Comparison of ENCODE assay signal across 15 cellular contexts in genomic region chrX:17442898-17443297, GRCh38.
DNase-seq lines count a peak whose midpoint lies in the region; ATAC-seq, FAIRE-seq and TF ChIP-seq lines count a peak whose summit lies in the region.
"Had no signal": no experiment of that assay in that cellular context is flagged by ENCODE, and none has a peak within 500 bp of the region (broad histone marks: within the 10 kb centered on the region; RNA-seq: fewer than 3 reads in every experiment).

No MANE protein-coding gene starts in this region.

- H3K9me2 ChIP-seq in PC-3 (replicated peaks; ENCODE audit: low read length), result no peaks in the 10 kb centered on the region
- H3K9me2 ChIP-seq: SK-N-SH had no signal

- peak; percentile 59 for DNase-seq in HCEC 1CT
- DNase-seq in PC-3, result peak; percentile 21
- peak; percentile 49 for DNase-seq in fibroblast of gingiva (ENCODE audit: low read depth)
- peak; percentile 72 for DNase-seq in small intestine
- DNase-seq in activated CD4-positive, alpha-beta memory T cell treated with anti-CD3 and anti-CD28 coated beads, Interleukin-2, amount 10 ng/mL, durations not matched to agents 7 days and 5 days, result no peak
- DNase-seq in activated CD4-positive, alpha-beta T cell treated with anti-CD3 and anti-CD28 coated beads, Interleukin-2, amount 50 U/mL, for 4 hours, result no peak
- DNase-seq: CD8-positive, alpha-beta T cell; Karpas-422; NCI-H2227 treated with DMSO at 0.1 percent for 48 hours; NCI-H526 treated with DMSO at 0.1 percent for 48 hours; SK-N-SH had no signal

- TF ChIP-seq CTCF in PC-3 (conservative IDR thresholded peaks at IDR 0.05; ENCODE audit: low read depth, low read length), result no peak

- H2AFZ ChIP-seq in PC-3 (ENCODE audit: low read length), result no peak overlapping the region

- ATAC-seq in PC-3, result no peak
- ATAC-seq in GM19023 (IDR thresholded peaks at IDR 0.05; ENCODE audit: unreplicated experiment), result no peak
- ATAC-seq: CD8-positive, alpha-beta T cell; Right ventricle myocardium inferior had no signal

- FAIRE-seq in small intestine (lab: Jason Lieb, UNC), result no peak
- FAIRE-seq: D721Med, H1 had no signal

- H3K27ac ChIP-seq in PC-3 (ENCODE audit: low read length) (peak overlapping the region; percentile 93), small intestine (ENCODE audit: low read depth in 1 of 2, low read length in 1 of 2) (no peak overlapping the region)

- H3K36me3 ChIP-seq in PC-3 (ENCODE audit: low read depth, low read length), result no peaks in the 10 kb centered on the region
- no peaks in the 10 kb centered on the region for H3K36me3 ChIP-seq in small intestine (ENCODE audit: control insufficient read depth in 2 of 2, insufficient read depth in 2 of 2, low read length in 2 of 2)

- intact Hi-C loops in PC-3 (cut with micrococcal nuclease), result loop anchor here (2.0 to 10.0 kb wide), 2 partner anchors 30 to 68 kb away; partner anchors contain the start of gene NHS

- no peaks in the 10 kb centered on the region for H3K27me3 Mint-ChIP-seq in activated CD4-positive, alpha-beta memory T cell treated with anti-CD3 and anti-CD28 coated beads, Interleukin-2, amount 10 ng/mL, durations not matched to agents 7 days and 5 days

- H3K4me2 ChIP-seq in PC-3 (ENCODE audit: low read length), result peak overlapping the region; percentile 11; the same call in 1 of the 2 replicates
- H3K4me2 ChIP-seq: SK-N-SH had no signal

- H3K79me2 ChIP-seq in PC-3 (ENCODE audit: low read length), result peaks cover 12% of the 10 kb centered on the region

- no peaks in the 10 kb centered on the region for H3K9me3 ChIP-seq in PC-3 (ENCODE audit: low read length)
- H3K9me3 ChIP-seq in small intestine (ENCODE audit: control insufficient read depth, low read depth), result no peaks in the 10 kb centered on the region
- H3K9me3 ChIP-seq: SK-N-SH had no signal

- CTCF ChIA-PET in PC-3 (lab: Charles Lee), result no interaction called here
- CTCF ChIA-PET in activated CD4-positive, alpha-beta memory T cell treated with anti-CD3 and anti-CD28 coated beads, Interleukin-2, amount 10 ng/mL, durations not matched to agents 7 days and 5 days (lab: Charles Lee), result no interaction called here

- H3K4me1 ChIP-seq in PC-3 (ENCODE audit: insufficient read depth, low read length) (peaks cover 42% of the 10 kb centered on the region), small intestine (ENCODE audit: control insufficient read depth in 2 of 2, insufficient read depth in 1 of 2, low read depth in 1 of 2, low read length in 1 of 2) (peaks cover 0 to 2% of the 10 kb centered on the region in 2 donors)

- H3K27ac Mint-ChIP-seq in activated CD4-positive, alpha-beta memory T cell treated with anti-CD3 and anti-CD28 coated beads, Interleukin-2, amount 10 ng/mL, durations not matched to agents 7 days and 5 days, result no peak overlapping the region
- H3K27ac Mint-ChIP-seq: CD8-positive, alpha-beta T cell had no signal

- BruUV-seq in PC-3 (replicated peaks; lab: Mats Ljungman, UMichigan), result no TSS peak

- no peak overlapping the region for H3K4me3 Mint-ChIP-seq in activated CD4-positive, alpha-beta memory T cell treated with anti-CD3 and anti-CD28 coated beads, Interleukin-2, amount 10 ng/mL, durations not matched to agents 7 days and 5 days
- H3K4me3 Mint-ChIP-seq: CD8-positive, alpha-beta T cell had no signal

- no peaks in the 10 kb centered on the region for H3K27me3 ChIP-seq in PC-3 (ENCODE audit: low read length)
- no peaks in the 10 kb centered on the region for H3K27me3 ChIP-seq in small intestine (ENCODE audit: control insufficient read depth in 2 of 2, insufficient read depth in 2 of 2, low read length in 2 of 2)

- peak overlapping the region; percentile 41 for H3K9ac ChIP-seq in PC-3 (ENCODE audit: low read length)
- H3K9ac ChIP-seq: SK-N-SH had no signal

- H3K4me3 ChIP-seq in PC-3 (ENCODE audit: low read length) (no peak overlapping the region), small intestine (ENCODE audit: low read depth in 1 of 2, low read length in 2 of 2) (no peak overlapping the region)

- POLR2A ChIA-PET in PC-3 (lab: Charles Lee; ENCODE audit: unreplicated experiment), result no interaction called here
- POLR2A ChIA-PET in activated CD4-positive, alpha-beta memory T cell treated with anti-CD3 and anti-CD28 coated beads, Interleukin-2, amount 10 ng/mL, durations not matched to agents 7 days and 5 days (lab: Charles Lee), result no interaction called here

- WGBS in small intestine, 3 donors, result 32 to 77% (median 69%) methylated on average over 3 of the region's 3 CpGs

- H3K36me3 Mint-ChIP-seq in activated CD4-positive, alpha-beta memory T cell treated with anti-CD3 and anti-CD28 coated beads, Interleukin-2, amount 10 ng/mL, durations not matched to agents 7 days and 5 days (ENCODE audit: low read depth), result no peaks in the 10 kb centered on the region
- H3K36me3 Mint-ChIP-seq: CD8-positive, alpha-beta T cell had no signal

- H3K4me1 Mint-ChIP-seq in activated CD4-positive, alpha-beta memory T cell treated with anti-CD3 and anti-CD28 coated beads, Interleukin-2, amount 10 ng/mL, durations not matched to agents 7 days and 5 days, result no peaks in the 10 kb centered on the region

- H3F3A ChIP-seq in PC-3 (ENCODE audit: low read length, unreplicated experiment), result peaks cover 4% of the 10 kb centered on the region

- no peaks in the 10 kb centered on the region for H3K9me3 Mint-ChIP-seq in activated CD4-positive, alpha-beta memory T cell treated with anti-CD3 and anti-CD28 coated beads, Interleukin-2, amount 10 ng/mL, durations not matched to agents 7 days and 5 days
- H3K9me3 Mint-ChIP-seq: CD8-positive, alpha-beta T cell had no signal

- H4K20me1 ChIP-seq in PC-3 (ENCODE audit: low read length), result no peaks in the 10 kb centered on the region

Comparison
In these comparisons a context has a peak if more than half of its experiments do, and no peak if none do; other contexts are left out.
1. DNase-seq: peak in HCEC 1CT (single experiment), PC-3 (single experiment), fibroblast of gingiva (single experiment) and small intestine (single experiment); none in activated CD4-positive, alpha-beta memory T cell treated with anti-CD3 and anti-CD28 coated beads, Interleukin-2, amount 10 ng/mL, durations not matched to agents 7 days and 5 days (single experiment) and activated CD4-positive, alpha-beta T cell treated with anti-CD3 and anti-CD28 coated beads, Interleukin-2, amount 50 U/mL, for 4 hours (0 of 2).